29 cellular contexts compared by ENCODE assay signal in genomic region chr12:124576061-124576650, GRCh38.
"Had no signal": no experiment of that assay in that cellular context is flagged by ENCODE, and none has a peak within 500 bp of the region (broad histone marks: within the 10 kb centered on the region; RNA-seq: fewer than 3 reads in every experiment).

No MANE protein-coding gene starts in this region.

- H3K27me3 ChIP-seq: breast epithelium had no signal

- DNase-seq: activated CD4-positive, alpha-beta memory T cell treated with anti-CD3 and anti-CD28 coated beads for 36 hours; activated CD4-positive, alpha-beta T cell treated with anti-CD3 and anti-CD28 coated beads, Interleukin-2, amount 10 ng/mL, durations not matched to agents 7 days and 5 days; activated CD4-positive, CD25-positive, alpha-beta regulatory T cell; activated CD8-positive, alpha-beta memory T cell treated with anti-CD3 and anti-CD28 coated beads for 24 hours; activated gamma-delta T cell treated with Interleukin-2 at 50 U/mL for 16 hours; activated naive CD4-positive, alpha-beta T cell treated with anti-CD3 and anti-CD28 coated beads, Interleukin-2, amount 10 ng/mL, durations not matched to agents 7 days and 5 days; activated naive CD8-positive, alpha-beta T cell treated with anti-CD3 and anti-CD28 coated beads for 36 hours; activated T-cell treated with anti-CD3 and anti-CD28 coated beads for 4 hours; activated T-cell treated with anti-CD3 and anti-CD28 coated beads, Interleukin-2, amount 50 U/mL, for 48 hours; caudate nucleus; Karpas-422; MM.1S; NCI-H1105; NCI-H1436; NCI-H1694 treated with DMSO at 0.1 percent for 48 hours; NCI-H2029 treated with DMSO at 0.1 percent for 48 hours; NCI-H345; NCI-H510A treated with DMSO at 0.1 percent for 48 hours; NCI-H69; NK-92 treated with Interleukin-12 subunit alpha and Interleukin-12 subunit beta, amount 100 ng/mL, for 24 hours; OCI-M1; RPMI8226; SHP77 treated with DMSO at 0.1 percent for 48 hours; T-cell had no signal

- H3K27me3 Mint-ChIP-seq: activated CD4-positive, alpha-beta memory T cell treated with anti-CD3 and anti-CD28 coated beads for 36 hours; activated naive CD8-positive, alpha-beta T cell treated with anti-CD3 and anti-CD28 coated beads for 36 hours; T-cell had no signal

- H3K36me3 ChIP-seq: breast epithelium had no signal

- ATAC-seq: Panc1, T-cell had no signal

- H3K4me3 ChIP-seq: breast epithelium, SK-N-MC had no signal

- H3K4me3 Mint-ChIP-seq: activated CD4-positive, alpha-beta memory T cell treated with anti-CD3 and anti-CD28 coated beads for 36 hours; activated CD4-positive, alpha-beta T cell treated with anti-CD3 and anti-CD28 coated beads, Interleukin-2, amount 10 ng/mL, durations not matched to agents 7 days and 5 days; activated naive CD4-positive, alpha-beta T cell treated with anti-CD3 and anti-CD28 coated beads, Interleukin-2, amount 10 ng/mL, durations not matched to agents 7 days and 5 days; activated naive CD8-positive, alpha-beta T cell treated with anti-CD3 and anti-CD28 coated beads for 36 hours; T-cell had no signal

- H3K9me3 Mint-ChIP-seq: activated T-helper 2 cell treated with anti-CD3 and anti-CD28 coated beads, Interferon-gamma antibody, Interleukin-2, Interleukin-4, amounts not matched to agents 10 μg/mL and 5 μg/mL and 100 μg/mL, durations not matched to agents 14 hours and 24 hours and 36 hours had no signal

- H3K4me1 ChIP-seq: breast epithelium had no signal

- H3K27ac ChIP-seq: breast epithelium, SK-N-MC, VCaP had no signal

- H3K27ac Mint-ChIP-seq: activated CD4-positive, alpha-beta memory T cell treated with anti-CD3 and anti-CD28 coated beads for 36 hours; activated CD4-positive, alpha-beta T cell treated with anti-CD3 and anti-CD28 coated beads, Interleukin-2, amount 10 ng/mL, durations not matched to agents 7 days and 5 days; activated naive CD4-positive, alpha-beta T cell treated with anti-CD3 and anti-CD28 coated beads, Interleukin-2, amount 10 ng/mL, durations not matched to agents 7 days and 5 days; activated naive CD8-positive, alpha-beta T cell treated with anti-CD3 and anti-CD28 coated beads for 36 hours; activated T-helper 2 cell treated with anti-CD3 and anti-CD28 coated beads, Interferon-gamma antibody, Interleukin-2, Interleukin-4, amounts not matched to agents 10 μg/mL and 5 μg/mL and 100 μg/mL, durations not matched to agents 14 hours and 24 hours and 36 hours; T-cell had no signal

- H3K4me1 Mint-ChIP-seq: activated CD4-positive, alpha-beta T cell treated with anti-CD3 and anti-CD28 coated beads, Interleukin-2, amount 10 ng/mL, durations not matched to agents 7 days and 5 days; activated naive CD4-positive, alpha-beta T cell treated with anti-CD3 and anti-CD28 coated beads, Interleukin-2, amount 10 ng/mL, durations not matched to agents 7 days and 5 days; T-cell had no signal

- H3K36me3 Mint-ChIP-seq: activated naive CD4-positive, alpha-beta T cell treated with anti-CD3 and anti-CD28 coated beads, Interleukin-2, amount 10 ng/mL, durations not matched to agents 7 days and 5 days; activated naive CD8-positive, alpha-beta T cell treated with anti-CD3 and anti-CD28 coated beads for 36 hours; T-cell had no signal
